ENCODE assay signal across 2 cellular contexts in genomic region chr2:237743561-237744269, GRCh38.
TF ChIP-seq lines count a peak whose summit lies in the region.

No MANE protein-coding gene starts in this region.

TF ChIP-seq in HCT116, 20 proteins besides CTCF, POLR2A, EP300 and RAD21:
- no peak for TF ChIP-seq EZH2 (IDR thresholded peaks at IDR 0.05)
- TF ChIP-seq EZH2phosphoT487 (IDR thresholded peaks at IDR 0.05; ENCODE audit: borderline replicate concordance), result no peak
- no peak for TF ChIP-seq TCF7L2 (IDR thresholded peaks at IDR 0.05; ENCODE audit: borderline replicate concordance, extremely low read depth, insufficient read depth, insufficient read length)
- no peak for TF ChIP-seq REST (IDR thresholded peaks at IDR 0.05; ENCODE audit: low read depth)
- TF ChIP-seq ZFX (IDR thresholded peaks at IDR 0.05), result no peak
- TF ChIP-seq EGR1 (IDR thresholded peaks at IDR 0.05; ENCODE audit: low read depth), result no peak
- TF ChIP-seq ELF1 (IDR thresholded peaks at IDR 0.05; ENCODE audit: borderline replicate concordance, low read depth), result no peak

TF ChIP-seq in K562, 482 proteins besides CTCF, POLR2A, EP300 and RAD21:
- TF ChIP-seq ETV6 (IDR thresholded peaks at IDR 0.05; ENCODE audit: borderline replicate concordance in 1 of 2, low read depth in 2 of 2, low read length in 1 of 2) (no peak), ETV6 (CRISPR knock-in tag; IDR thresholded peaks at IDR 0.05; ENCODE audit: borderline replicate concordance) (no peak), ZNF24 (IDR thresholded peaks at IDR 0.05) (peak; percentile 75)
